Comparison of ENCODE assay signal across 39 cellular contexts in the genomic region with DNA sequence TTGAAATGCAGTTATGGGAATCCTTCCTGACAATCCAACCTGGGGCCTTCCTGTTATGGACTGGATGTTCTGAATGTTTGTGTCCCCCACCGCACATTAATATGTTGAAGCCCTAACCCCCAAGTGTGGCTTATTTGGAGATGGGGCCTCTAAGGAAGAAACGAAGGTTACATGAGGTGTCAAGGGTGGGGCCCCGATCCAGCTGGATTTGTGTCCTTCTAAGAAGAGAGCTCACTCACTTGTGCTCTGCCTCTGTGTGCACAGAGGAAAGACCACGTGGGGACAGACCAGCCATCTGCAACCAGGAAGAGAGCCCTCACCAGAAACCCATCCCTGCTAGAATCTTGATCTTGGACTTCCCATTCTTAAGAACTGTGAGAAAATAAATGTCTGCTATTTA. TPM values are rescaled to one million over a fixed set of nuclear protein-coding genes. Genes with fewer than 3 reads are reported as not detected.
"Had no signal": no experiment of that assay in that cellular context is flagged by ENCODE, and none has a peak within 500 bp of the region (broad histone marks: within the 10 kb centered on the region; RNA-seq: fewer than 3 reads in every experiment).

No MANE protein-coding gene starts in this region.

- H3K27me3 ChIP-seq: adrenal gland, ascending aorta, cardiac muscle cell had no signal

- H3K36me3 ChIP-seq: adrenal gland, ascending aorta, brain microvascular endothelial cell, breast epithelium, cardiac muscle cell had no signal

- H3K4me3 ChIP-seq: adrenal gland, ascending aorta, body of pancreas, breast epithelium, cardiac muscle cell had no signal

- DNase-seq: activated effector memory CD4-positive, alpha-beta T cell treated with anti-CD3 and anti-CD28 coated beads, Interleukin-2, amount 50 U/mL, for 16 hours; activated effector memory CD4-positive, alpha-beta T cell treated with Interleukin-2 at 50 U/mL for 16 hours; activated gamma-delta T cell; activated gamma-delta T cell treated with Interleukin-2 at 50 U/mL for 16 hours; activated naive CD4-positive, alpha-beta T cell; activated naive CD4-positive, alpha-beta T cell treated with anti-CD3 and anti-CD28 coated beads for 36 hours; activated naive CD4-positive, alpha-beta T cell treated with anti-CD3 and anti-CD28 coated beads, Interleukin-2, amount 10 ng/mL, durations not matched to agents 7 days and 5 days; activated naive CD4-positive, alpha-beta T cell treated with anti-CD3 and anti-CD28 coated beads, Interleukin-2, amount 50 U/mL, for 16 hours; activated naive CD4-positive, alpha-beta T cell treated with Interleukin-2 at 50 U/mL for 16 hours; activated naive CD8-positive, alpha-beta T cell treated with anti-CD3 and anti-CD28 coated beads for 36 hours; activated naive CD8-positive, alpha-beta T cell treated with anti-CD3 and anti-CD28 coated beads, Interleukin-2, amount 10 ng/mL, durations not matched to agents 7 days and 5 days; activated naive CD8-positive, alpha-beta T cell treated with anti-CD3 and anti-CD28 coated beads, Interleukin-2, amount 50 U/mL, for 24 hours; activated T-cell treated with anti-CD3 and anti-CD28 coated beads, Interleukin-2, amount 50 U/mL, for 1 hour; activated T-cell treated with anti-CD3 and anti-CD28 coated beads, Interleukin-2, amount 50 U/mL, for 24 hours; activated T-cell treated with anti-CD3 and anti-CD28 coated beads, Interleukin-2, amount 50 U/mL, for 4 hours; activated T-cell treated with anti-CD3 and anti-CD28 coated beads, Interleukin-2, amount 50 U/mL, for 48 hours; activated T-cell treated with anti-CD3 and anti-CD28 coated beads, Interleukin-2, amount 50 U/mL, for 72 hours; adrenal gland; amniotic stem cell; amygdala; anterior cingulate cortex; aorta; body of pancreas; brain microvascular endothelial cell; caudate nucleus; central memory CD4-positive, alpha-beta T cell; cerebellar nuclear complex had no signal

- H3K27ac ChIP-seq: adrenal gland, ascending aorta, body of pancreas, brain microvascular endothelial cell, breast epithelium, cardiac muscle cell had no signal

- ATAC-seq: activated naive CD4-positive, alpha-beta T cell treated with anti-CD3 and anti-CD28 coated beads, Interleukin-2, amount 50 U/mL, for 72 hours; activated naive CD8-positive, alpha-beta T cell treated with anti-CD3 and anti-CD28 coated beads, Interleukin-2, amount 50 U/mL, for 24 hours; activated T-cell treated with anti-CD3 and anti-CD28 coated beads, Interleukin-2, amount 50 U/mL, for 4 hours; activated T-cell treated with anti-CD3 and anti-CD28 coated beads, Interleukin-2, amount 50 U/mL, for 72 hours; activated T-helper 17 cell treated with anti-CD3 and anti-CD28 coated beads, Interleukin-2, amount 50 U/mL, for 72 hours; body of pancreas had no signal

- H3K9me3 ChIP-seq: adrenal gland, ascending aorta, body of pancreas, breast epithelium had no signal

- FAIRE-seq: astrocyte, bronchial epithelial cell had no signal

- H3K4me1 ChIP-seq: ascending aorta, breast epithelium had no signal

RNA-seq across cellular contexts. Expression of gene MAP3K19, which starts 44.4 kb away (rescaled TPM):
- total RNA-seq: activated naive CD4-positive, alpha-beta T cell treated with anti-CD3 and anti-CD28 coated beads for 36 hours; activated naive CD8-positive, alpha-beta T cell treated with anti-CD3 and anti-CD28 coated beads for 36 hours; activated naive CD8-positive, alpha-beta T cell treated with anti-CD3 and anti-CD28 coated beads, Interleukin-2, amount 10 ng/mL, durations not matched to agents 7 days and 5 days; activated T-cell treated with anti-CD3 and anti-CD28 coated beads, Interleukin-2, amount 50 U/mL, for 4 hours; activated T-cell treated with anti-CD3 and anti-CD28 coated beads, Interleukin-2, amount 50 U/mL, for 72 hours; activated T-helper 1 cell treated with anti-CD3 and anti-CD28 coated beads, Interleukin-12 subunit alpha, Interleukin-12 subunit beta, Interleukin-2, Interleukin-4 antibody, amounts not matched to agents 30 ng/mL and 10 ng/mL and 1 ng/mL, durations not matched to agents 14 hours and 24 hours and 36 hours; activated T-helper 2 cell treated with anti-CD3 and anti-CD28 coated beads, Interferon-gamma antibody, Interleukin-2, Interleukin-4, amounts not matched to agents 10 μg/mL and 5 μg/mL and 100 μg/mL, durations not matched to agents 14 hours and 24 hours and 36 hours; adrenal gland; aorta; ascending aorta; astrocyte; body of pancreas; breast epithelium; bronchial epithelial cell; cardiac muscle cell; cardiac septum; chondrocyte had no signal
- polyA plus RNA-seq: adipose tissue, adrenal gland, aorta, cardiac muscle cell had no signal
